26 cellular contexts compared by ENCODE assay signal in the genomic region with DNA sequence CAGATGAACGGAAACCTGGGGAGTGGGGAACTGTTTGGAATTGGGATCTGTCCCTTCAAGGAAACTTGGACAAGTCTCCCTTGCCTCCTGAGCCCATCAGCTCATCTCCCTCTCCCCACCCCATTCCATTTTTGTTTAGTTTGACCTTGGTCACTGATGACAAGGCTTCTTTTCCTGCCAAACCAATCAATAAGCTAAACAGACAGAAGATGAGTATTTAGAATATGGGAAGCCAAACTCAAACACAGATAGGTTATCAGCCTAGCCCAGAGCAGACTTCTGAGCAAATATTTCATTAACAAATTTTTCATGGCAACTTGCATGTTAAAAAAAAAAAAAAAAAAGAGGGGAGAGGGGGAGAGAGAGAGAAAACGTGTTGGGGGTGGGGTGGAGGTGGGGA.
"Had no signal": no experiment of that assay in that cellular context is flagged by ENCODE, and none has a peak within 500 bp of the region (broad histone marks: within the 10 kb centered on the region; RNA-seq: fewer than 3 reads in every experiment).

No MANE protein-coding gene starts in this region.

- H3K4me1 Mint-ChIP-seq: activated naive CD4-positive, alpha-beta T cell treated with anti-CD3 and anti-CD28 coated beads, Interleukin-2, amount 10 ng/mL, durations not matched to agents 7 days and 5 days; activated naive CD8-positive, alpha-beta T cell treated with anti-CD3 and anti-CD28 coated beads, Interleukin-2, amount 10 ng/mL, durations not matched to agents 7 days and 5 days; brain; T-helper 17 cell had no signal

- H3K36me3 Mint-ChIP-seq: activated CD4-positive, alpha-beta memory T cell treated with anti-CD3 and anti-CD28 coated beads for 36 hours; activated naive CD4-positive, alpha-beta T cell treated with anti-CD3 and anti-CD28 coated beads, Interleukin-2, amount 10 ng/mL, durations not matched to agents 7 days and 5 days; activated naive CD4-positive, alpha-beta T cell treated with anti-CD3 and anti-CD28 coated beads, Interleukin-2, amount 50 U/mL, for 72 hours; activated naive CD8-positive, alpha-beta T cell treated with anti-CD3 and anti-CD28 coated beads, Interleukin-2, amount 10 ng/mL, durations not matched to agents 7 days and 5 days; brain had no signal

- H3K27me3 Mint-ChIP-seq: activated naive CD8-positive, alpha-beta T cell treated with anti-CD3 and anti-CD28 coated beads, Interleukin-2, amount 10 ng/mL, durations not matched to agents 7 days and 5 days; dendritic cell treated with granulocyte-macrophage colony-stimulating factor and Interleukin-4, amounts not matched to agents 40 ng/mL and 50 ng/mL, for 4 days had no signal

- H3K4me3 Mint-ChIP-seq: activated CD4-positive, alpha-beta memory T cell treated with anti-CD3 and anti-CD28 coated beads for 36 hours; activated CD8-positive, alpha-beta T cell treated with anti-CD3 and anti-CD28 coated beads, Interleukin-2, amount 10 ng/mL, durations not matched to agents 7 days and 5 days; activated naive CD4-positive, alpha-beta T cell treated with anti-CD3 and anti-CD28 coated beads, Interleukin-2, amount 10 ng/mL, durations not matched to agents 7 days and 5 days; activated naive CD8-positive, alpha-beta T cell treated with anti-CD3 and anti-CD28 coated beads, Interleukin-2, amount 10 ng/mL, durations not matched to agents 7 days and 5 days; activated T-cell treated with anti-CD3 and anti-CD28 coated beads, Interleukin-2, amount 50 U/mL, for 24 hours; activated T-cell treated with anti-CD3 and anti-CD28 coated beads, Interleukin-2, amount 50 U/mL, for 72 hours; brain; dendritic cell treated with granulocyte-macrophage colony-stimulating factor and Interleukin-4, amounts not matched to agents 40 ng/mL and 50 ng/mL, for 4 days; endodermal cell; T-helper 17 cell; T-helper 2 cell treated with Interferon-gamma antibody and Interleukin-4, amounts not matched to agents 5 μg/mL and 100 μg/mL, for 36 hours had no signal

- H3K27ac Mint-ChIP-seq: activated CD4-positive, alpha-beta memory T cell treated with anti-CD3 and anti-CD28 coated beads for 36 hours; activated CD8-positive, alpha-beta T cell treated with anti-CD3 and anti-CD28 coated beads, Interleukin-2, amount 10 ng/mL, durations not matched to agents 7 days and 5 days; activated naive CD4-positive, alpha-beta T cell treated with anti-CD3 and anti-CD28 coated beads, Interleukin-2, amount 10 ng/mL, durations not matched to agents 7 days and 5 days; activated naive CD4-positive, alpha-beta T cell treated with anti-CD3 and anti-CD28 coated beads, Interleukin-2, amount 50 U/mL, for 72 hours; activated naive CD8-positive, alpha-beta T cell treated with anti-CD3 and anti-CD28 coated beads, Interleukin-2, amount 10 ng/mL, durations not matched to agents 7 days and 5 days; activated T-cell treated with anti-CD3 and anti-CD28 coated beads, Interleukin-2, amount 50 U/mL, for 24 hours; activated T-cell treated with anti-CD3 and anti-CD28 coated beads, Interleukin-2, amount 50 U/mL, for 72 hours; brain; dendritic cell treated with granulocyte-macrophage colony-stimulating factor and Interleukin-4, amounts not matched to agents 40 ng/mL and 50 ng/mL, for 4 days; endodermal cell; T-helper 17 cell; T-helper 2 cell treated with Interferon-gamma antibody and Interleukin-4, amounts not matched to agents 5 μg/mL and 100 μg/mL, for 36 hours had no signal

- H3K9me3 Mint-ChIP-seq: activated CD4-positive, alpha-beta memory T cell treated with anti-CD3 and anti-CD28 coated beads for 36 hours; activated naive CD4-positive, alpha-beta T cell treated with anti-CD3 and anti-CD28 coated beads, Interleukin-2, amount 10 ng/mL, durations not matched to agents 7 days and 5 days; activated naive CD4-positive, alpha-beta T cell treated with anti-CD3 and anti-CD28 coated beads, Interleukin-2, amount 50 U/mL, for 72 hours; activated naive CD8-positive, alpha-beta T cell treated with anti-CD3 and anti-CD28 coated beads, Interleukin-2, amount 10 ng/mL, durations not matched to agents 7 days and 5 days; activated T-cell treated with anti-CD3 and anti-CD28 coated beads, Interleukin-2, amount 50 U/mL, for 24 hours; activated T-cell treated with anti-CD3 and anti-CD28 coated beads, Interleukin-2, amount 50 U/mL, for 72 hours; brain; dendritic cell treated with granulocyte-macrophage colony-stimulating factor and Interleukin-4, amounts not matched to agents 40 ng/mL and 50 ng/mL, for 4 days; endodermal cell; T-helper 2 cell treated with Interferon-gamma antibody and Interleukin-4, amounts not matched to agents 5 μg/mL and 100 μg/mL, for 36 hours had no signal

- ATAC-seq: activated CD8-positive, alpha-beta T cell treated with anti-CD3 and anti-CD28 coated beads, Interleukin-2, amount 10 ng/mL, durations not matched to agents 7 days and 5 days; activated naive CD4-positive, alpha-beta T cell treated with anti-CD3 and anti-CD28 coated beads, Interleukin-2, amount 50 U/mL, for 72 hours; activated T-cell treated with anti-CD3 and anti-CD28 coated beads, Interleukin-2, amount 50 U/mL, for 72 hours; esophagus mucosa; heart left ventricle; T-helper 17 cell had no signal

- DNase-seq: activated CD4-positive, alpha-beta memory T cell treated with anti-CD3 and anti-CD28 coated beads for 36 hours; activated CD4-positive, alpha-beta T cell treated with anti-CD3 and anti-CD28 coated beads for 1 hour; activated CD4-positive, alpha-beta T cell treated with anti-CD3 and anti-CD28 coated beads for 4 hours; activated CD8-positive, alpha-beta memory T cell treated with anti-CD3 and anti-CD28 coated beads, Interleukin-2, amount 50 U/mL, for 48 hours; activated CD8-positive, alpha-beta T cell treated with anti-CD3 and anti-CD28 coated beads, Interleukin-2, amount 10 ng/mL, durations not matched to agents 7 days and 5 days; activated gamma-delta T cell; activated naive CD4-positive, alpha-beta T cell; activated naive CD4-positive, alpha-beta T cell treated with anti-CD3 and anti-CD28 coated beads, Interleukin-2, amount 10 ng/mL, durations not matched to agents 7 days and 5 days; activated naive CD8-positive, alpha-beta T cell treated with anti-CD3 and anti-CD28 coated beads, Interleukin-2, amount 10 ng/mL, durations not matched to agents 7 days and 5 days; activated T-cell treated with anti-CD3 and anti-CD28 coated beads for 4 hours; activated T-cell treated with anti-CD3 and anti-CD28 coated beads, Interleukin-2, amount 50 U/mL, for 24 hours; activated T-cell treated with anti-CD3 and anti-CD28 coated beads, Interleukin-2, amount 50 U/mL, for 72 hours; central memory CD4-positive, alpha-beta T cell; dorsolateral prefrontal cortex; effector memory CD4-positive, alpha-beta T cell; endodermal cell; foreskin fibroblast; heart left ventricle; T-helper 1 cell; T-helper 17 cell; T1000 had no signal
